ENCODE assay signal across 26 cellular contexts in genomic region chr5:76744632-76745031, GRCh38. TPM values are rescaled to one million over a fixed set of nuclear protein-coding genes. Genes with fewer than 3 reads are reported as not detected.
A peak's percentile ranks its signal among the peaks of the same experiment; 100 is the strongest.
DNase-seq lines count a peak whose midpoint lies in the region; FAIRE-seq and TF ChIP-seq lines count a peak whose summit lies in the region.
"Had no signal": no experiment of that assay in that cellular context is flagged by ENCODE, and none has a peak within 500 bp of the region (broad histone marks: within the 10 kb centered on the region; RNA-seq: fewer than 3 reads in every experiment).

No MANE protein-coding gene starts in this region.

- H3K9me3 Mint-ChIP-seq in MCF 10A (ENCODE audit: unreplicated experiment), result no peaks in the 10 kb centered on the region
- no peaks in the 10 kb centered on the region for H3K9me3 Mint-ChIP-seq in activated naive CD4-positive, alpha-beta T cell treated with anti-CD3 and anti-CD28 coated beads, Interleukin-2, amount 10 ng/mL, durations not matched to agents 7 days and 5 days
- H3K9me3 Mint-ChIP-seq: CD4-positive, alpha-beta T cell; CD8-positive, alpha-beta memory T cell; GM23338; H9 had no signal

- intact Hi-C loops in MCF 10A (cut with micrococcal nuclease) (no loop called here), mammary epithelial cell (cut with micrococcal nuclease) (no loop called here)

- dilution Hi-C loops in mammary epithelial cell (cut with HindIII; ENCODE audit: low sequenced_read_pairs), result no loop called here

- H3K4me1 ChIP-seq in mammary epithelial cell (ENCODE audit: insufficient read depth, low read length) (no peaks in the 10 kb centered on the region), HEK293 (ENCODE audit: control insufficient read depth, insufficient read depth, low read length) (no peaks in the 10 kb centered on the region), mesenchymal stem cell (ENCODE audit: control insufficient read depth, insufficient read depth, low read depth, low read length) (no peaks in the 10 kb centered on the region)
- H3K4me1 ChIP-seq: BE2C had no signal

- TF ChIP-seq CTCF in MCF 10A (IDR thresholded peaks at IDR 0.05; ENCODE audit: unreplicated experiment) (no peak), mammary epithelial cell (conservative IDR thresholded peaks at IDR 0.05 in 1 of 2, IDR thresholded peaks at IDR 0.05 in 1 of 2; ENCODE audit: extremely low read depth in 1 of 2, insufficient read depth in 1 of 2, low read depth in 1 of 2, low read length in 2 of 2) (no peak), HEK293 (tag by site-specific recombination; IDR thresholded peaks at IDR 0.05) (no peak)

- H3K9me3 ChIP-seq in mammary epithelial cell (replicated peaks; ENCODE audit: insufficient read depth, low read length), result no peaks in the 10 kb centered on the region
- H3K9me3 ChIP-seq in HEK293 (ENCODE audit: control insufficient read depth, insufficient read depth, low read depth, low read length), result no peaks in the 10 kb centered on the region
- H3K9me3 ChIP-seq in mesenchymal stem cell (ENCODE audit: control insufficient read depth, low read length), result no peaks in the 10 kb centered on the region
- H3K9me3 ChIP-seq: A549; BE2C; BLaER1 treated with 17β-estradiol and CSF1 and Interleukin-3, amounts not matched to agents 10 nM and 100 nM had no signal

- peak overlapping the region in 1 of 2 experiments; percentile 16 for H3K4ac ChIP-seq in mesenchymal stem cell (ENCODE audit: low read depth in 1 of 2, low read length in 2 of 2)

- H4K20me1 ChIP-seq in mammary epithelial cell (ENCODE audit: insufficient read depth, low read length), result no peaks in the 10 kb centered on the region
- H4K20me1 ChIP-seq: BLaER1 treated with 17β-estradiol and CSF1 and Interleukin-3, amounts not matched to agents 10 nM and 100 nM had no signal

- H2BK12ac ChIP-seq in mesenchymal stem cell (ENCODE audit: low read length in 2 of 2), result no peak overlapping the region

- H2AFZ ChIP-seq in mammary epithelial cell (ENCODE audit: low read depth, low read length), result no peak overlapping the region
- no peak overlapping the region for H2AFZ ChIP-seq in mesenchymal stem cell (ENCODE audit: low read depth, low read length)
- H2AFZ ChIP-seq: GM23338 had no signal

- no peak overlapping the region for H3K4me3 ChIP-seq in mammary epithelial cell (replicated peaks in 1 of 3; ENCODE audit: insufficient read depth in 1 of 3, low read depth in 2 of 3, low read length in 3 of 3)
- H3K4me3 ChIP-seq in HEK293 (ENCODE audit: low read depth, low read length), result no peak overlapping the region
- H3K4me3 ChIP-seq in mesenchymal stem cell (ENCODE audit: insufficient read depth in 1 of 2, low read depth in 1 of 2, low read length in 2 of 2), result no peak overlapping the region
- H3K4me3 ChIP-seq: A549; BLaER1 treated with 17β-estradiol and CSF1 and Interleukin-3, amounts not matched to agents 10 nM and 100 nM; GM23338 had no signal

- POLR2A ChIA-PET in MCF 10A (lab: Yijun Ruan, JAX) (interaction anchor here (0.7 to 1.3 kb wide), 4 partner anchors 10 to 34 kb away, joined by 3 to 4 read pairs (median 4); no protein-coding TSS in a partner anchor), HEK293 (lab: Yijun Ruan, JAX) (no interaction called here)

- CTCF ChIA-PET in MCF 10A (lab: Yijun Ruan, JAX), result interaction anchor here (1.5 kb wide), 1 partner anchor 30 kb away, joined by 6 read pairs; no protein-coding TSS in a partner anchor
- CTCF ChIA-PET in mammary epithelial cell (lab: Charles Lee; ENCODE audit: low non-redundant PET), result no interaction called here
- CTCF ChIA-PET in HEK293 (lab: Yijun Ruan, JAX), result interaction anchor here (0.7 kb wide), 1 partner anchor 30 kb away, joined by 5 read pairs; no protein-coding TSS in a partner anchor
- CTCF ChIA-PET in activated naive CD4-positive, alpha-beta T cell treated with anti-CD3 and anti-CD28 coated beads, Interleukin-2, amount 10 ng/mL, durations not matched to agents 7 days and 5 days (lab: Charles Lee), result interaction anchor here (1.5 kb wide), 1 partner anchor 30 kb away, joined by 5 read pairs; no protein-coding TSS in a partner anchor

- H2BK120ac ChIP-seq in mesenchymal stem cell (ENCODE audit: low read depth, low read length), result no peak overlapping the region

- H3K23ac ChIP-seq in mesenchymal stem cell (ENCODE audit: low read length in 2 of 2), result no peak overlapping the region

- H4K8ac ChIP-seq in mesenchymal stem cell (ENCODE audit: low read length), result no peak overlapping the region

- no peaks in the 10 kb centered on the region for H3K36me3 Mint-ChIP-seq in MCF 10A (ENCODE audit: insufficient read depth, unreplicated experiment)
- peaks cover 1% of the 10 kb centered on the region for H3K36me3 Mint-ChIP-seq in activated naive CD4-positive, alpha-beta T cell treated with anti-CD3 and anti-CD28 coated beads, Interleukin-2, amount 10 ng/mL, durations not matched to agents 7 days and 5 days
- H3K36me3 Mint-ChIP-seq: CD14-positive monocyte; CD8-positive, alpha-beta memory T cell had no signal

- H3K27ac ChIP-seq in mammary epithelial cell (ENCODE audit: insufficient read depth, low read depth, low read length) (no peak overlapping the region), HEK293 (ENCODE audit: extremely low read depth, low read depth, low read length) (no peak overlapping the region), mesenchymal stem cell (ENCODE audit: low read length, poor library complexity, severe bottlenecking) (no peak overlapping the region), caudate nucleus (ENCODE audit: low read depth, low read length) (no peak overlapping the region)
- H3K27ac ChIP-seq: BLaER1 treated with 17β-estradiol and CSF1 and Interleukin-3, amounts not matched to agents 10 nM and 100 nM had no signal

- H3K36me3 ChIP-seq in mammary epithelial cell (ENCODE audit: insufficient read depth, low read length) (no peaks in the 10 kb centered on the region), HEK293 (ENCODE audit: control insufficient read depth in 2 of 2, insufficient read depth in 1 of 2, low read length in 2 of 2) (no peaks in the 10 kb centered on the region), mesenchymal stem cell (ENCODE audit: control insufficient read depth in 1 of 2, insufficient read depth in 2 of 2, low read depth in 1 of 2, low read length in 2 of 2) (no peaks in the 10 kb centered on the region)
- H3K36me3 ChIP-seq: BE2C; BLaER1 treated with 17β-estradiol and CSF1 and Interleukin-3, amounts not matched to agents 10 nM and 100 nM had no signal

- peak; percentile 28 for FAIRE-seq in G401.6 (lab: Jason Lieb, UNC)
- FAIRE-seq: A549, D721Med, GM12891, GM18507 had no signal

- H3K9ac ChIP-seq in mammary epithelial cell (ENCODE audit: insufficient read depth, low read length) (no peak overlapping the region), mesenchymal stem cell (ENCODE audit: low read length) (no peak overlapping the region)
- H3K9ac ChIP-seq: BLaER1 treated with 17β-estradiol and CSF1 and Interleukin-3, amounts not matched to agents 10 nM and 100 nM had no signal

- no peak overlapping the region for H2BK15ac ChIP-seq in mesenchymal stem cell (ENCODE audit: low read depth, poor library complexity, severe bottlenecking)

- no peaks in the 10 kb centered on the region for H3K4me1 Mint-ChIP-seq in MCF 10A (ENCODE audit: insufficient read depth, unreplicated experiment)
- peaks cover 18% of the 10 kb centered on the region for H3K4me1 Mint-ChIP-seq in activated naive CD4-positive, alpha-beta T cell treated with anti-CD3 and anti-CD28 coated beads, Interleukin-2, amount 10 ng/mL, durations not matched to agents 7 days and 5 days

- no peak overlapping the region for H3K14ac ChIP-seq in mesenchymal stem cell (ENCODE audit: low read length in 2 of 2)

- H4K91ac ChIP-seq in mesenchymal stem cell (ENCODE audit: low read length), result no peak overlapping the region

- H3K27me3 Mint-ChIP-seq in MCF 10A (ENCODE audit: insufficient read depth, unreplicated experiment), result no peaks in the 10 kb centered on the region
- H3K27me3 Mint-ChIP-seq in activated naive CD4-positive, alpha-beta T cell treated with anti-CD3 and anti-CD28 coated beads, Interleukin-2, amount 10 ng/mL, durations not matched to agents 7 days and 5 days, result peaks cover 11% of the 10 kb centered on the region
- H3K27me3 Mint-ChIP-seq: CD8-positive, alpha-beta memory T cell had no signal

- WGBS in mammary epithelial cell (ENCODE audit: low coverage, missing lambda C conversion rate), result 36% methylated on average over 2 of the region's 2 CpGs
- 100% methylated on average over 1 of the region's 2 CpGs for WGBS in mesenchymal stem cell

- peak overlapping the region; percentile 38 for H2AK5ac ChIP-seq in mesenchymal stem cell (ENCODE audit: low read length, severe bottlenecking)

- H3K4me2 ChIP-seq in mammary epithelial cell (ENCODE audit: insufficient read depth, low read depth, low read length) (no peak overlapping the region), mesenchymal stem cell (ENCODE audit: low read length, poor library complexity, severe bottlenecking) (no peak overlapping the region)
- H3K4me2 ChIP-seq: A549; BLaER1 treated with 17β-estradiol and CSF1 and Interleukin-3, amounts not matched to agents 10 nM and 100 nM; GM23338 had no signal

- no peak overlapping the region for H2BK5ac ChIP-seq in mesenchymal stem cell (ENCODE audit: low read depth, low read length, poor library complexity, severe bottlenecking)

- no peak overlapping the region for H3K4me3 Mint-ChIP-seq in MCF 10A (ENCODE audit: unreplicated experiment)
- H3K4me3 Mint-ChIP-seq in activated naive CD4-positive, alpha-beta T cell treated with anti-CD3 and anti-CD28 coated beads, Interleukin-2, amount 10 ng/mL, durations not matched to agents 7 days and 5 days, result no peak overlapping the region
- H3K4me3 Mint-ChIP-seq: CD14-positive monocyte; CD4-positive, alpha-beta T cell; CD8-positive, alpha-beta memory T cell; GM23338; H9 had no signal

- no TSS peak for BruUV-seq in MCF 10A (replicated peaks; lab: Mats Ljungman, UMichigan)
- no TSS peak for BruUV-seq in mammary epithelial cell (replicated peaks; lab: Mats Ljungman, UMichigan)

- in situ Hi-C loops in mammary epithelial cell (cut with MboI; ENCODE audit: low sequenced_read_pairs in 2 of 2), result no loop called here

- no peaks in the 10 kb centered on the region for H3K79me2 ChIP-seq in mammary epithelial cell (ENCODE audit: insufficient read depth, low read length)

- DNase-seq in MCF 10A (ENCODE audit: unreplicated experiment) (no peak), mammary epithelial cell (no peak), mesenchymal stem cell (no peak), caudate nucleus (lab: John Stamatoyannopoulos, UW) (no peak)
- no peak for DNase-seq in activated naive CD4-positive, alpha-beta T cell treated with anti-CD3 and anti-CD28 coated beads, Interleukin-2, amount 10 ng/mL, durations not matched to agents 7 days and 5 days
- no peak for DNase-seq in activated CD4-positive, alpha-beta T cell treated with anti-CD3 and anti-CD28 coated beads, Interleukin-2, amount 50 U/mL, for 48 hours
- DNase-seq: 8988T; ACHN; AML-193; BE2C; CD4-positive, alpha-beta T cell; CD8-positive, alpha-beta memory T cell; DMS 273 treated with DMSO at 0.1 percent for 48 hours; DMS79; EL; GF-D8; H9 had no signal

- H3K18ac ChIP-seq in mesenchymal stem cell (ENCODE audit: low read depth in 1 of 2, low read length in 2 of 2), result no peak overlapping the region

- no peaks in the 10 kb centered on the region for H3K27me3 ChIP-seq in mammary epithelial cell (ENCODE audit: insufficient read depth, low read length)
- H3K27me3 ChIP-seq in mesenchymal stem cell (ENCODE audit: control insufficient read depth in 1 of 2, insufficient read depth in 1 of 2, low read length in 2 of 2), result no peaks in the 10 kb centered on the region
- H3K27me3 ChIP-seq: BE2C; BLaER1 treated with 17β-estradiol and CSF1 and Interleukin-3, amounts not matched to agents 10 nM and 100 nM had no signal

- no peaks in the 10 kb centered on the region for H3K79me1 ChIP-seq in mesenchymal stem cell (replicated peaks; ENCODE audit: low read length, poor library complexity, severe bottlenecking)

- peak overlapping the region; percentile 66 for H3K27ac Mint-ChIP-seq in MCF 10A (ENCODE audit: low read depth, unreplicated experiment)
- no peak overlapping the region for H3K27ac Mint-ChIP-seq in activated naive CD4-positive, alpha-beta T cell treated with anti-CD3 and anti-CD28 coated beads, Interleukin-2, amount 10 ng/mL, durations not matched to agents 7 days and 5 days
- H3K27ac Mint-ChIP-seq: CD14-positive monocyte; CD4-positive, alpha-beta T cell; GM23338; H9 had no signal

RNA-seq across cellular contexts. Expression of gene F2R, which starts 28.7 kb away (rescaled TPM):
- total RNA-seq in MCF 10A (2022), result 17.3 and 17.6 TPM in 2 replicates
- 10 to 100 TPM; 30.7 to 81.4 TPM for total RNA-seq in mammary epithelial cell
- polyA plus RNA-seq in mammary epithelial cell, result 46.2 TPM
- 47.2 TPM for polyA minus RNA-seq in mammary epithelial cell
- 368 TPM for polyA plus RNA-seq in mesenchymal stem cell (2013, experiment 1 of 2)
- 390 TPM for polyA plus RNA-seq in mesenchymal stem cell (2013, experiment 2 of 2)
